In the genomic region with DNA sequence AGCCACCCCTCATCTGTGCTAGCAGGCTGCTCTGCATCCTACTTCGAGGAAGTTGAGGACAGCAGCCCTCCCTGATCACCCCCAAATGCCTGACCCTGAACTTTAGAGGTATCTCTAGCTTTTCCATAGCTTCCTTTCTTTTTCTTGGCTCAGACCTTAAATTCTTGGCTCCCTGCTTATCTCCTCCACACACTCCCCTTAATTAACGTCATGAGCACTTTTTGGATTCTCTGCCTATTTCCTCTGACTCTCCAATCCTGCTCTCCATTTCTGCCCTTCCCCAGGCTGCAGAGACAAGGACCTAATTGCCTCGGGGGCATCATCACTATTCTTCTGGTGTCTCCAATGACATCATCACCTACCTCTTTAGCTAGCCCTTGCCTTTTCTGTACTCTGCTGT, we compare ENCODE assay signal across 23 cellular contexts. TPM values are rescaled to one million over a fixed set of nuclear protein-coding genes. Genes with fewer than 3 reads are reported as not detected.
A peak's percentile ranks its signal among the peaks of the same experiment; 100 is the strongest.
DNase-seq lines count a peak whose midpoint lies in the region; ATAC-seq and TF ChIP-seq lines count a peak whose summit lies in the region.
"Had no signal": no experiment of that assay in that cellular context is flagged by ENCODE, and none has a peak within 500 bp of the region (broad histone marks: within the 10 kb centered on the region; RNA-seq: fewer than 3 reads in every experiment).

No MANE protein-coding gene starts in this region.

- peak; percentile 18 for DNase-seq in EH (ENCODE audit: low read depth)
- DNase-seq in M059J (ENCODE audit: low read depth): peak; percentile 23
- peak; percentile 57 for DNase-seq in fibroblast of the aortic adventitia (ENCODE audit: low read depth)
- DNase-seq in mesothelial cell of epicardium (ENCODE audit: low spot score in 2 of 2, unreplicated experiment in 2 of 2): no peak
- DNase-seq in AG08396 (ENCODE audit: low spot score): no peak
- DNase-seq in NOMO-1 treated with dmso at 0.1 percent for 144 hours (lab: John Stamatoyannopoulos, UW; ENCODE audit: unreplicated experiment): no peak
- DNase-seq: Caco-2; CD4-positive, alpha-beta T cell; DMS 273 treated with DMSO at 0.1 percent for 48 hours; DMS79 treated with DMSO at 0.1 percent for 48 hours; GM23248; H9; KG1; NCI-H1105; NCI-H2081; NCI-H2171; NCI-H524 treated with DMSO at 0.1 percent for 48 hours; OCI-M1; SHP77 treated with DMSO at 0.1 percent for 48 hours had no signal

- no peak for ATAC-seq in SK-N-SH treated with all-trans-retinoic acid at 6 μM for 48 hours
- ATAC-seq: A549 had no signal

- H3K4me3 ChIP-seq in fibroblast of the aortic adventitia (ENCODE audit: low read depth, low read length): no peak overlapping the region
- H3K4me3 ChIP-seq: A549, BLaER1, GM23248, SK-N-MC had no signal

- no peak overlapping the region for H3K4me3 Mint-ChIP-seq in mesothelial cell of epicardium
- H3K4me3 Mint-ChIP-seq: CD4-positive, alpha-beta T cell; H9 had no signal

- H3K4me1 Mint-ChIP-seq in mesothelial cell of epicardium: peaks cover 22% of the 10 kb centered on the region
- H3K4me1 Mint-ChIP-seq: H9 had no signal

- H3K27me3 Mint-ChIP-seq in mesothelial cell of epicardium (ENCODE audit: low read depth): peaks cover 11% of the 10 kb centered on the region

- no peaks in the 10 kb centered on the region for H3K9me3 Mint-ChIP-seq in mesothelial cell of epicardium
- H3K9me3 Mint-ChIP-seq: CD4-positive, alpha-beta T cell; H9 had no signal

- no peak for TF ChIP-seq CTCF in fibroblast of the aortic adventitia (IDR thresholded peaks at IDR 0.05; ENCODE audit: insufficient read depth, low read length)
- TF ChIP-seq CTCF in mesothelial cell of epicardium (IDR thresholded peaks at IDR 0.05; ENCODE audit: unreplicated experiment): no peak

- no peaks in the 10 kb centered on the region for H3K36me3 Mint-ChIP-seq in mesothelial cell of epicardium

- H3K27ac Mint-ChIP-seq in mesothelial cell of epicardium: peak overlapping the region; percentile 31
- H3K27ac Mint-ChIP-seq: CD4-positive, alpha-beta T cell; H9 had no signal

TF ChIP-seq in SK-N-SH treated with all-trans-retinoic acid at 6 μM for 48 hours, 23 proteins besides CTCF, POLR2A, EP300 and RAD21:
- TF ChIP-seq, protein P1, sequence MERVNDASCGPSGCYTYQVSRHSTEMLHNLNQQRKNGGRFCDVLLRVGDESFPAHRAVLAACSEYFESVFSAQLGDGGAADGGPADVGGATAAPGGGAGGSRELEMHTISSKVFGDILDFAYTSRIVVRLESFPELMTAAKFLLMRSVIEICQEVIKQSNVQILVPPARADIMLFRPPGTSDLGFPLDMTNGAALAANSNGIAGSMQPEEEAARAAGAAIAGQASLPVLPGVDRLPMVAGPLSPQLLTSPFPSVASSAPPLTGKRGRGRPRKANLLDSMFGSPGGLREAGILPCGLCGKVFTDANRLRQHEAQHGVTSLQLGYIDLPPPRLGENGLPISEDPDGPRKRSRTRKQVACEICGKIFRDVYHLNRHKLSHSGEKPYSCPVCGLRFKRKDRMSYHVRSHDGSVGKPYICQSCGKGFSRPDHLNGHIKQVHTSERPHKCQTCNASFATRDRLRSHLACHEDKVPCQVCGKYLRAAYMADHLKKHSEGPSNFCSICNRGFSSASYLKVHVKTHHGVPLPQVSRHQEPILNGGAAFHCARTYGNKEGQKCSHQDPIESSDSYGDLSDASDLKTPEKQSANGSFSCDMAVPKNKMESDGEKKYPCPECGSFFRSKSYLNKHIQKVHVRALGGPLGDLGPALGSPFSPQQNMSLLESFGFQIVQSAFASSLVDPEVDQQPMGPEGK (CRISPR knock-in tag; IDR thresholded peaks at IDR 0.05; ENCODE audit: borderline replicate concordance): no peak
- no peak for TF ChIP-seq TCF4 (CRISPR knock-in tag; IDR thresholded peaks at IDR 0.05; ENCODE audit: borderline replicate concordance)
- no peak for TF ChIP-seq ZNF70 (CRISPR knock-in tag; IDR thresholded peaks at IDR 0.05)
- no peak for TF ChIP-seq TOX (CRISPR knock-in tag; IDR thresholded peaks at IDR 0.05; ENCODE audit: borderline replicate concordance)
- no peak for TF ChIP-seq ZNF565 (CRISPR knock-in tag; conservative IDR thresholded peaks at IDR 0.05; ENCODE audit: low read depth)
- no peak for TF ChIP-seq GLIS3 (CRISPR knock-in tag; IDR thresholded peaks at IDR 0.05)
- no peak for TF ChIP-seq CREB5 (CRISPR knock-in tag; IDR thresholded peaks at IDR 0.05; ENCODE audit: low read depth)
- TF ChIP-seq PPARA (CRISPR knock-in tag; IDR thresholded peaks at IDR 0.05; ENCODE audit: borderline replicate concordance): no peak
- no peak for TF ChIP-seq BACH2 (CRISPR knock-in tag; IDR thresholded peaks at IDR 0.05; ENCODE audit: borderline replicate concordance)
- TF ChIP-seq, protein P2, sequence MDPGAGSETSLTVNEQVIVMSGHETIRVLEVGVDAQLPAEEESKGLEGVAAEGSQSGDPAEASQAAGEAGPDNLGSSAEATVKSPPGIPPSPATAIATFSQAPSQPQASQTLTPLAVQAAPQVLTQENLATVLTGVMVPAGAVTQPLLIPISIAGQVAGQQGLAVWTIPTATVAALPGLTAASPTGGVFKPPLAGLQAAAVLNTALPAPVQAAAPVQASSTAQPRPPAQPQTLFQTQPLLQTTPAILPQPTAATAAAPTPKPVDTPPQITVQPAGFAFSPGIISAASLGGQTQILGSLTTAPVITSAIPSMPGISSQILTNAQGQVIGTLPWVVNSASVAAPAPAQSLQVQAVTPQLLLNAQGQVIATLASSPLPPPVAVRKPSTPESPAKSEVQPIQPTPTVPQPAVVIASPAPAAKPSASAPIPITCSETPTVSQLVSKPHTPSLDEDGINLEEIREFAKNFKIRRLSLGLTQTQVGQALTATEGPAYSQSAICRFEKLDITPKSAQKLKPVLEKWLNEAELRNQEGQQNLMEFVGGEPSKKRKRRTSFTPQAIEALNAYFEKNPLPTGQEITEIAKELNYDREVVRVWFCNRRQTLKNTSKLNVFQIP (CRISPR knock-in tag; IDR thresholded peaks at IDR 0.05; ENCODE audit: borderline replicate concordance, low read depth): no peak
- TF ChIP-seq ZFP3 (CRISPR knock-in tag; IDR thresholded peaks at IDR 0.05): no peak
- TF ChIP-seq, protein P3, sequence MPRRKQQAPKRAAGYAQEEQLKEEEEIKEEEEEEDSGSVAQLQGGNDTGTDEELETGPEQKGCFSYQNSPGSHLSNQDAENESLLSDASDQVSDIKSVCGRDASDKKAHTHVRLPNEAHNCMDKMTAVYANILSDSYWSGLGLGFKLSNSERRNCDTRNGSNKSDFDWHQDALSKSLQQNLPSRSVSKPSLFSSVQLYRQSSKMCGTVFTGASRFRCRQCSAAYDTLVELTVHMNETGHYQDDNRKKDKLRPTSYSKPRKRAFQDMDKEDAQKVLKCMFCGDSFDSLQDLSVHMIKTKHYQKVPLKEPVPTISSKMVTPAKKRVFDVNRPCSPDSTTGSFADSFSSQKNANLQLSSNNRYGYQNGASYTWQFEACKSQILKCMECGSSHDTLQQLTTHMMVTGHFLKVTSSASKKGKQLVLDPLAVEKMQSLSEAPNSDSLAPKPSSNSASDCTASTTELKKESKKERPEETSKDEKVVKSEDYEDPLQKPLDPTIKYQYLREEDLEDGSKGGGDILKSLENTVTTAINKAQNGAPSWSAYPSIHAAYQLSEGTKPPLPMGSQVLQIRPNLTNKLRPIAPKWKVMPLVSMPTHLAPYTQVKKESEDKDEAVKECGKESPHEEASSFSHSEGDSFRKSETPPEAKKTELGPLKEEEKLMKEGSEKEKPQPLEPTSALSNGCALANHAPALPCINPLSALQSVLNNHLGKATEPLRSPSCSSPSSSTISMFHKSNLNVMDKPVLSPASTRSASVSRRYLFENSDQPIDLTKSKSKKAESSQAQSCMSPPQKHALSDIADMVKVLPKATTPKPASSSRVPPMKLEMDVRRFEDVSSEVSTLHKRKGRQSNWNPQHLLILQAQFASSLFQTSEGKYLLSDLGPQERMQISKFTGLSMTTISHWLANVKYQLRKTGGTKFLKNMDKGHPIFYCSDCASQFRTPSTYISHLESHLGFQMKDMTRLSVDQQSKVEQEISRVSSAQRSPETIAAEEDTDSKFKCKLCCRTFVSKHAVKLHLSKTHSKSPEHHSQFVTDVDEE (CRISPR knock-in tag; IDR thresholded peaks at IDR 0.05): no peak
- TF ChIP-seq ZNF8 (CRISPR knock-in tag; IDR thresholded peaks at IDR 0.05): no peak
- TF ChIP-seq OSR1 (CRISPR knock-in tag; IDR thresholded peaks at IDR 0.05): no peak
- no peak for TF ChIP-seq CSRNP3 (CRISPR knock-in tag; IDR thresholded peaks at IDR 0.05)

RNA-seq across cellular contexts. Expression of gene SEC61G, which starts 40.8 kb away (rescaled TPM):
- total RNA-seq in M059J (2014; rRNA removed; shearing (Covaris generic)): 916 and 1,395 TPM in 2 replicates
- 190 and 764 TPM in 2 replicates for total RNA-seq in fibroblast of the aortic adventitia (ENCODE audit: low replicate concordance)
- total RNA-seq in mesothelial cell of epicardium: 106 to 110 TPM (median 107 TPM) in 3 replicates

Comparison
In these comparisons a context has a peak if more than half of its experiments do, and no peak if none do; other contexts are left out.
1. DNase-seq: peak in EH (single experiment), M059J (single experiment) and fibroblast of the aortic adventitia (single experiment); none in mesothelial cell of epicardium (0 of 2), AG08396 (single experiment) and NOMO-1 treated with dmso at 0.1 percent for 144 hours (single experiment).